In the genomic region with DNA sequence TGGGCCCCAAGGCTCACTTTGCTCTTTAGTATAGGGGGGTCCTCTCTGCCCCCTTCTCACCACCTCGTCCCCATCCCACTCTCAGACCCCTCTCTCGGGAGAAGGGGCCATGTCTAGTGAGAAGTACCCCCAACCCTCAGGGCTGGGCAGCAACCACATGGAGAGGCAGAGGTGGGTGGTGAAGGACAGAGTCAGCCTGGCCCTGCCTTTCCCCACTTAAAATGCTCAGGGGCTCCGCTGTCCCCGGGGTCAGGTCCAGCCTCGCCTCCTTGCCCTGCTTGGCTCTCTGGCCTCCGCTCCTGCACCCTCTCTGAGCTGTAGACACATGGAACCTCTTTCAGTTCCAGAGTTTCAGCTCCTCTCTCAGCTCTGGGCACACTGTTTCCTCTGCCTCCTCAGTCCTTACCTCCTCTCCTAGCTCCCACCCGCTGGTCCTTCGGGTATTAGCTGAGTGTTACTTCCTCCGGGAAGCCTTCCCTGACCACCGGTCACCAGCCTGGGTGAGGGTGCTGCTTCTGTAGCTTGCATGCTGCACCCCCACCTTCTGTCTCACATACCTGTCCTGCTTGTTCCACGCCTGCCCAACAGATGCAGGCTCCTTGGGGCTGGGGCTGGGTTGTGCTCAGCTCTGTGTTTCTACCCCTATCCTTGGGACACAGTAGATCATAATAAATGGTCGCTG, we compare ENCODE assay signal across 15 cellular contexts.
"Had no signal": no experiment of that assay in that cellular context is flagged by ENCODE, and none has a peak within 500 bp of the region (broad histone marks: within the 10 kb centered on the region; RNA-seq: fewer than 3 reads in every experiment).

No MANE protein-coding gene starts in this region.

- H3K4me1 Mint-ChIP-seq: central memory CD8-positive, alpha-beta T cell had no signal

- H3K4me1 ChIP-seq: colonic mucosa, foreskin keratinocyte, psoas muscle had no signal

- DNase-seq: activated CD4-positive, alpha-beta T cell treated with anti-CD3 and anti-CD28 coated beads, Interleukin-2, amount 50 U/mL, for 1 hour; activated CD8-positive, alpha-beta memory T cell treated with anti-CD3 and anti-CD28 coated beads, Interleukin-2, amount 50 U/mL, for 4 hours; activated gamma-delta T cell treated with Interleukin-2 at 50 U/mL for 16 hours; activated T-cell treated with anti-CD3 and anti-CD28 coated beads, Interleukin-2, amount 50 U/mL, for 48 hours; colonic mucosa; foreskin keratinocyte; stimulated activated CD4-positive, alpha-beta T cell treated with anti-CD3 and anti-CD28 coated beads, Interleukin-4, amount 100 ng/mL, for 4 hours; stimulated activated naive B cell treated with anti-CD40 and anti-IgM and Interleukin-4, amounts not matched to agents 10 μg/mL and 1 μg/mL and 100 μg/mL, for 72 hours; thyroid gland had no signal

- H3K36me3 ChIP-seq: colonic mucosa, thyroid gland had no signal

- H3K4me3 Mint-ChIP-seq: central memory CD8-positive, alpha-beta T cell; neural crest cell; stimulated activated naive B cell treated with anti-CD40 and anti-IgM and Interleukin-4, amounts not matched to agents 10 μg/mL and 1 μg/mL and 100 μg/mL, for 72 hours; T-helper 1 cell treated with Interleukin-12 subunit alpha and Interleukin-12 subunit beta and Interleukin-4 antibody, amounts not matched to agents 30 μg/mL and 1 μg/mL, for 36 hours had no signal

- H3K4me2 ChIP-seq: smooth muscle cell had no signal

- H3K9me3 ChIP-seq: colonic mucosa, psoas muscle, thyroid gland had no signal

- H3K27ac Mint-ChIP-seq: stimulated activated naive B cell treated with anti-CD40 and anti-IgM and Interleukin-4, amounts not matched to agents 10 μg/mL and 1 μg/mL and 100 μg/mL, for 72 hours; T-helper 1 cell treated with Interleukin-12 subunit alpha and Interleukin-12 subunit beta and Interleukin-4 antibody, amounts not matched to agents 30 μg/mL and 1 μg/mL, for 36 hours had no signal

- H3K4me3 ChIP-seq: colonic mucosa, psoas muscle, smooth muscle cell, thyroid gland had no signal

- ATAC-seq: foreskin keratinocyte; psoas muscle; right cardiac atrium; stimulated activated naive B cell treated with anti-CD40 and anti-IgM and Interleukin-4, amounts not matched to agents 10 μg/mL and 1 μg/mL and 100 μg/mL, for 72 hours had no signal

- H3K36me3 Mint-ChIP-seq: stimulated activated naive B cell treated with anti-CD40 and anti-IgM and Interleukin-4, amounts not matched to agents 10 μg/mL and 1 μg/mL and 100 μg/mL, for 72 hours had no signal

- H3K27ac ChIP-seq: colonic mucosa, foreskin keratinocyte, psoas muscle, thyroid gland had no signal

- H3K27me3 ChIP-seq: thyroid gland had no signal

- H3K9me3 Mint-ChIP-seq: central memory CD8-positive, alpha-beta T cell; stimulated activated naive B cell treated with anti-CD40 and anti-IgM and Interleukin-4, amounts not matched to agents 10 μg/mL and 1 μg/mL and 100 μg/mL, for 72 hours; T-helper 1 cell treated with Interleukin-12 subunit alpha and Interleukin-12 subunit beta and Interleukin-4 antibody, amounts not matched to agents 30 μg/mL and 1 μg/mL, for 36 hours had no signal
